ENCODE assay signal across 20 cellular contexts in the genomic region with DNA sequence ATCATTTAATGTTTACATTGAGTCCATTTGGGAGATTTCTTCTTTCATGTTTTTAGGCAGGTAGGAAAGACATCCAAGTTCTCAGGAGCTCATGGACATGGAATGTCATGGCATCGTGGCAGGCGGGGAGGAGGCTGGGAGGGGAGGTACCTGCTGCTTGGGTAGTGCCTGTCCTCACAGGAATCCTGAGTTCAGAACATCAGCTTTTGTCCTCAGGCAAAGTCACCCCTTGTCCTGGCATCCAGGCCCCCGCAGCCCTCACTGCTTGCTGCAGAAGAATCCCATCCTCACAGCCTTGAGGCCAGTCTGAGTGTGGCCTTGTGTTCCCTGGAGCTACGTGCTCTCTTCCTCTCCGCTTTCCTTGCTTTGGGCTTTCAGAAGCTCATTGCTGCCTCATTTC.
"Had no signal": no experiment of that assay in that cellular context is flagged by ENCODE, and none has a peak within 500 bp of the region (broad histone marks: within the 10 kb centered on the region; RNA-seq: fewer than 3 reads in every experiment).

No MANE protein-coding gene starts in this region.

- H3K4me1 Mint-ChIP-seq: activated naive CD4-positive, alpha-beta T cell treated with anti-CD3 and anti-CD28 coated beads, Interleukin-2, amount 50 U/mL, for 24 hours had no signal

- H3K36me3 Mint-ChIP-seq: activated naive CD4-positive, alpha-beta T cell treated with anti-CD3 and anti-CD28 coated beads, Interleukin-2, amount 50 U/mL, for 24 hours; naive thymus-derived CD4-positive, alpha-beta T cell had no signal

- H3K4me3 ChIP-seq: ovary, prostate gland, upper lobe of left lung had no signal

- H3K4me1 ChIP-seq: prostate gland, upper lobe of left lung had no signal

- H3K27me3 ChIP-seq: brain microvascular endothelial cell, ovary, upper lobe of left lung had no signal

- H3K36me3 ChIP-seq: brain microvascular endothelial cell, neutrophil, ovary, prostate gland, upper lobe of left lung had no signal

- H3K9me3 ChIP-seq: neutrophil, ovary, prostate gland, upper lobe of left lung had no signal

- H3K9me3 Mint-ChIP-seq: activated naive CD4-positive, alpha-beta T cell treated with anti-CD3 and anti-CD28 coated beads, Interleukin-2, amount 50 U/mL, for 24 hours; activated T-helper 1 cell treated with anti-CD3 and anti-CD28 coated beads, Interleukin-12 subunit alpha, Interleukin-12 subunit beta, Interleukin-2, Interleukin-4 antibody, amounts not matched to agents 30 ng/mL and 10 ng/mL and 1 ng/mL, durations not matched to agents 14 hours and 24 hours and 36 hours had no signal

- H3K4me3 Mint-ChIP-seq: activated CD8-positive, alpha-beta T cell treated with anti-CD3 and anti-CD28 coated beads, Interleukin-2, amount 10 ng/mL, durations not matched to agents 7 days and 5 days; activated naive CD4-positive, alpha-beta T cell treated with anti-CD3 and anti-CD28 coated beads, Interleukin-2, amount 50 U/mL, for 24 hours; activated T-helper 1 cell treated with anti-CD3 and anti-CD28 coated beads, Interleukin-12 subunit alpha, Interleukin-12 subunit beta, Interleukin-2, Interleukin-4 antibody, amounts not matched to agents 30 ng/mL and 10 ng/mL and 1 ng/mL, durations not matched to agents 14 hours and 24 hours and 36 hours; naive thymus-derived CD4-positive, alpha-beta T cell had no signal

- H3K27ac ChIP-seq: brain microvascular endothelial cell, neutrophil, ovary, prostate gland, upper lobe of left lung had no signal

- ATAC-seq: activated CD8-positive, alpha-beta T cell treated with anti-CD3 and anti-CD28 coated beads, Interleukin-2, amount 10 ng/mL, durations not matched to agents 7 days and 5 days; esophagus mucosa; naive thymus-derived CD4-positive, alpha-beta T cell had no signal

- H3K27ac Mint-ChIP-seq: activated CD8-positive, alpha-beta T cell treated with anti-CD3 and anti-CD28 coated beads, Interleukin-2, amount 10 ng/mL, durations not matched to agents 7 days and 5 days; activated naive CD4-positive, alpha-beta T cell treated with anti-CD3 and anti-CD28 coated beads, Interleukin-2, amount 50 U/mL, for 24 hours; activated T-helper 1 cell treated with anti-CD3 and anti-CD28 coated beads, Interleukin-12 subunit alpha, Interleukin-12 subunit beta, Interleukin-2, Interleukin-4 antibody, amounts not matched to agents 30 ng/mL and 10 ng/mL and 1 ng/mL, durations not matched to agents 14 hours and 24 hours and 36 hours; naive thymus-derived CD4-positive, alpha-beta T cell had no signal

- DNase-seq: activated CD4-positive, alpha-beta T cell treated with anti-CD3 and anti-CD28 coated beads for 1 hour; activated CD4-positive, alpha-beta T cell treated with anti-CD3 and anti-CD28 coated beads, Interleukin-2, amount 50 U/mL, for 1 hour; activated CD8-positive, alpha-beta T cell treated with anti-CD3 and anti-CD28 coated beads, Interleukin-2, amount 10 ng/mL, durations not matched to agents 7 days and 5 days; activated gamma-delta T cell; aorta; brain microvascular endothelial cell; central memory CD4-positive, alpha-beta T cell; effector memory CD4-positive, alpha-beta T cell; mesenchymal stem cell; naive thymus-derived CD4-positive, alpha-beta T cell; ovary; stimulated activated CD4-positive, alpha-beta T cell treated with anti-CD3 and anti-CD28 coated beads, Interleukin-4, amount 100 ng/mL, for 24 hours; stimulated activated naive CD4-positive, alpha-beta T cell treated with Interleukin-2 at 50 U/mL for 16 hours; T-helper 1 cell; upper lobe of left lung had no signal
